25 cellular contexts compared by ENCODE assay signal in genomic region chr19:15357906-15358305, GRCh38. TPM values are rescaled to one million over a fixed set of nuclear protein-coding genes. Genes with fewer than 3 reads are reported as not detected.
A peak's percentile ranks its signal among the peaks of the same experiment; 100 is the strongest.
DNase-seq lines count a peak whose midpoint lies in the region; ATAC-seq and TF ChIP-seq lines count a peak whose summit lies in the region.
"Had no signal": no experiment of that assay in that cellular context is flagged by ENCODE, and none has a peak within 500 bp of the region (broad histone marks: within the 10 kb centered on the region; RNA-seq: fewer than 3 reads in every experiment).

No MANE protein-coding gene starts in this region.

- H3K4me1 Mint-ChIP-seq in activated T-cell treated with anti-CD3 and anti-CD28 coated beads, Interleukin-2, amount 50 U/mL, for 24 hours (ENCODE audit: low read depth), result peaks cover 6% of the 10 kb centered on the region
- H3K4me1 Mint-ChIP-seq in central memory CD8-positive, alpha-beta T cell, result peaks cover 12% of the 10 kb centered on the region
- H3K4me1 Mint-ChIP-seq in stimulated activated effector memory CD8-positive, alpha-beta T cell treated with anti-CD3 and anti-CD28 coated beads, Interleukin-12 subunit alpha, Interleukin-12 subunit beta, amount 100 ng/mL, for 72 hours, result peaks cover 16% of the 10 kb centered on the region
- H3K4me1 Mint-ChIP-seq: B cell, H9 had no signal

- TF ChIP-seq RAD21 in liver (IDR thresholded peaks at IDR 0.05), result peak; percentile 57 to 58

- H3K9me3 ChIP-seq in liver (ENCODE audit: control insufficient read depth in 4 of 4, low read length in 3 of 4) (no peaks in the 10 kb centered on the region), adrenal gland (replicated peaks in 1 of 3) (no peaks in the 10 kb centered on the region)
- H3K9me3 ChIP-seq: Peyer's patch had no signal

- H3K36me3 Mint-ChIP-seq in activated T-cell treated with anti-CD3 and anti-CD28 coated beads, Interleukin-2, amount 50 U/mL, for 24 hours (ENCODE audit: low read depth), result peaks cover 87% of the 10 kb centered on the region
- peaks cover 80% of the 10 kb centered on the region for H3K36me3 Mint-ChIP-seq in central memory CD8-positive, alpha-beta T cell (ENCODE audit: insufficient read depth)
- H3K36me3 Mint-ChIP-seq in stimulated activated effector memory CD8-positive, alpha-beta T cell treated with anti-CD3 and anti-CD28 coated beads, Interleukin-12 subunit alpha, Interleukin-12 subunit beta, amount 100 ng/mL, for 72 hours, result peaks cover 100% of the 10 kb centered on the region

- peaks cover 15 to 46% (median 31%) of the 10 kb centered on the region in 4 donors for H3K36me3 ChIP-seq in liver (ENCODE audit: control insufficient read depth in 4 of 4, insufficient read depth in 3 of 4, low read depth in 1 of 4, low read length in 3 of 4)
- peaks cover 0 to 90% of the 10 kb centered on the region in 2 donors for H3K36me3 ChIP-seq in adrenal gland (replicated peaks in 1 of 2)

- 60% methylated on average over 4 of the region's 4 CpGs for WGBS in liver
- WGBS in adrenal gland, 4 donors, result 93 to 100% (median 98%) methylated on average over 4 of the region's 4 CpGs

- DNase-seq in activated T-cell treated with anti-CD3 and anti-CD28 coated beads, Interleukin-2, amount 50 U/mL, for 24 hours, result no peak
- no peak for DNase-seq in activated T-cell treated with anti-CD3 and anti-CD28 coated beads, Interleukin-2, amount 50 U/mL, for 1 hour
- no peak for DNase-seq in central memory CD8-positive, alpha-beta T cell (ENCODE audit: low spot score in 2 of 2)
- no peak for DNase-seq in stimulated activated effector memory CD8-positive, alpha-beta T cell treated with anti-CD3 and anti-CD28 coated beads, Interleukin-12 subunit alpha, Interleukin-12 subunit beta, amount 100 ng/mL, for 72 hours (ENCODE audit: low spot score in 2 of 2)
- DNase-seq in SW480 (ENCODE audit: low spot score) (no peak), adrenal gland (no peak)
- DNase-seq: 8988T, COR-L47, DMS 273 treated with DMSO at 0.1 percent for 48 hours, DMS79 treated with DMSO at 0.1 percent for 48 hours, H9, HFFc6, MM.1S, NCI-H1092, NCI-H1436 treated with DMSO at 0.1 percent for 48 hours, NCI-H1930, NCI-H2227 treated with DMSO at 0.1 percent for 48 hours, NCI-H510A, NCI-H748 treated with DMSO at 0.1 percent for 48 hours, Peyer's patch had no signal

- no peak overlapping the region for H3K9ac ChIP-seq in liver (ENCODE audit: low read depth in 1 of 2, low read length in 2 of 2)

- H3K4me3 ChIP-seq in liver (ENCODE audit: low read depth in 1 of 3, low read length in 3 of 3) (no peak overlapping the region), adrenal gland (no peak overlapping the region)
- H3K4me3 ChIP-seq: K562, Peyer's patch had no signal

- no peak for ATAC-seq in central memory CD8-positive, alpha-beta T cell (replicated peaks; ENCODE audit: extremely low read depth, poor library complexity, severe bottlenecking)
- no peak for ATAC-seq in stimulated activated effector memory CD8-positive, alpha-beta T cell treated with anti-CD3 and anti-CD28 coated beads, Interleukin-12 subunit alpha, Interleukin-12 subunit beta, amount 100 ng/mL, for 72 hours
- no peak for ATAC-seq in HG03520 (IDR thresholded peaks at IDR 0.05; ENCODE audit: unreplicated experiment)
- ATAC-seq: K562 had no signal

- peaks cover 6 to 40% (median 35%) of the 10 kb centered on the region in 4 donors for H3K4me1 ChIP-seq in liver (ENCODE audit: control insufficient read depth in 4 of 4, insufficient read depth in 4 of 4, low read length in 3 of 4)
- H3K4me1 ChIP-seq in adrenal gland (replicated peaks in 1 of 2), result no peaks in the 10 kb centered on the region

- intact Hi-C loops in adrenal gland (cut with DNase I), result loop anchor here in 1 of 2 donors (10.0 kb wide), 1 partner anchor 183 kb away; no protein-coding TSS in a partner anchor

- H3K27me3 ChIP-seq in liver (ENCODE audit: control insufficient read depth in 4 of 4, insufficient read depth in 4 of 4, low read length in 3 of 4), result no peaks in the 10 kb centered on the region
- H3K27me3 ChIP-seq in adrenal gland, result no peaks in the 10 kb centered on the region
- H3K27me3 ChIP-seq: Peyer's patch had no signal

- H3K4me3 Mint-ChIP-seq in activated T-cell treated with anti-CD3 and anti-CD28 coated beads, Interleukin-2, amount 50 U/mL, for 24 hours, result no peak overlapping the region
- H3K4me3 Mint-ChIP-seq in central memory CD8-positive, alpha-beta T cell, result no peak overlapping the region
- H3K4me3 Mint-ChIP-seq in stimulated activated effector memory CD8-positive, alpha-beta T cell treated with anti-CD3 and anti-CD28 coated beads, Interleukin-12 subunit alpha, Interleukin-12 subunit beta, amount 100 ng/mL, for 72 hours, result no peak overlapping the region
- H3K4me3 Mint-ChIP-seq: B cell, CD14-positive monocyte, H9, HFFc6 had no signal

- H3K9me3 Mint-ChIP-seq in activated T-cell treated with anti-CD3 and anti-CD28 coated beads, Interleukin-2, amount 50 U/mL, for 24 hours, result no peaks in the 10 kb centered on the region
- no peaks in the 10 kb centered on the region for H3K9me3 Mint-ChIP-seq in central memory CD8-positive, alpha-beta T cell
- H3K9me3 Mint-ChIP-seq in stimulated activated effector memory CD8-positive, alpha-beta T cell treated with anti-CD3 and anti-CD28 coated beads, Interleukin-12 subunit alpha, Interleukin-12 subunit beta, amount 100 ng/mL, for 72 hours, result no peaks in the 10 kb centered on the region
- H3K9me3 Mint-ChIP-seq: CD14-positive monocyte, HFFc6 had no signal

- no peaks in the 10 kb centered on the region for H3K27me3 Mint-ChIP-seq in activated T-cell treated with anti-CD3 and anti-CD28 coated beads, Interleukin-2, amount 50 U/mL, for 24 hours
- H3K27me3 Mint-ChIP-seq in central memory CD8-positive, alpha-beta T cell, result no peaks in the 10 kb centered on the region
- H3K27me3 Mint-ChIP-seq: B cell had no signal

- peak overlapping the region in 1 of 2 donors; percentile 48 for H3K27ac ChIP-seq in liver (ENCODE audit: low read depth in 1 of 2, low read length in 2 of 2)
- H3K27ac ChIP-seq in adrenal gland, result no peak overlapping the region
- H3K27ac ChIP-seq: Peyer's patch had no signal

- TF ChIP-seq CTCF in liver (IDR thresholded peaks at IDR 0.05; ENCODE audit: low read depth, low read length, missing input control) (no peak), adrenal gland (IDR thresholded peaks at IDR 0.05) (no peak)

- H3K27ac Mint-ChIP-seq in activated T-cell treated with anti-CD3 and anti-CD28 coated beads, Interleukin-2, amount 50 U/mL, for 24 hours, result peak overlapping the region; percentile 63
- H3K27ac Mint-ChIP-seq in central memory CD8-positive, alpha-beta T cell (ENCODE audit: low read depth), result peak overlapping the region; percentile 72
- H3K27ac Mint-ChIP-seq in stimulated activated effector memory CD8-positive, alpha-beta T cell treated with anti-CD3 and anti-CD28 coated beads, Interleukin-12 subunit alpha, Interleukin-12 subunit beta, amount 100 ng/mL, for 72 hours, result peak overlapping the region; percentile 48
- H3K27ac Mint-ChIP-seq: B cell, H9, HFFc6 had no signal

- TF ChIP-seq POLR2A in adrenal gland (IDR thresholded peaks at IDR 0.05), result no peak

TF ChIP-seq in liver, 16 proteins besides CTCF, POLR2A, EP300 and RAD21 (continues in another document):
- TF ChIP-seq GABPA (IDR thresholded peaks at IDR 0.05 in 1 of 2, conservative IDR thresholded peaks at IDR 0.05 in 1 of 2) (peak in 1 of 2 donors; percentile 63), ATF3 (IDR thresholded peaks at IDR 0.05) (peak; percentile 30), MAX (IDR thresholded peaks at IDR 0.05) (peak; percentile 97), NR2F2 (IDR thresholded peaks at IDR 0.05) (peak; percentile 74), FOXA2 (IDR thresholded peaks at IDR 0.05) (peak; percentile 33), HNF4A (conservative IDR thresholded peaks at IDR 0.05) (peak; percentile 98 to 99), JUND (IDR thresholded peaks at IDR 0.05) (peak; percentile 34 to 86), ZBTB33 (IDR thresholded peaks at IDR 0.05) (peak; percentile 86), YY1 (IDR thresholded peaks at IDR 0.05) (peak; percentile 89)

RNA-seq across cellular contexts. Expression of gene AKAP8, which starts 21.7 kb away (rescaled TPM):
- total RNA-seq in liver (10 to 100 TPM; 12.0 to 12.4 TPM), adrenal gland (10 to 100 TPM; 13.0 to 45.8 (median 32.2) TPM)
- polyA plus RNA-seq in liver (1 to 10 TPM; 7.5 to 7.7 TPM), adrenal gland (10 to 100 TPM; 13.4 to 41.7 (median 27.0) TPM)

RNA-seq across cellular contexts. Expression of gene BRD4, which starts 25.6 kb away (rescaled TPM):
- total RNA-seq in liver, result 10 to 100 TPM; 20.2 to 20.7 TPM
- polyA plus RNA-seq in liver, result 10 to 100 TPM; 13.6 to 25.8 TPM
- 100 to 1,000 TPM in 2 of 8 donors, 10 to 100 TPM in 6; 28.0 to 109 (median 55.2) TPM for total RNA-seq in adrenal gland
- polyA plus RNA-seq in adrenal gland, result 10 to 100 TPM; 24.5 to 58.6 (median 26.7) TPM
